Comparison of ENCODE assay signal across 1 cellular context in the genomic region with DNA sequence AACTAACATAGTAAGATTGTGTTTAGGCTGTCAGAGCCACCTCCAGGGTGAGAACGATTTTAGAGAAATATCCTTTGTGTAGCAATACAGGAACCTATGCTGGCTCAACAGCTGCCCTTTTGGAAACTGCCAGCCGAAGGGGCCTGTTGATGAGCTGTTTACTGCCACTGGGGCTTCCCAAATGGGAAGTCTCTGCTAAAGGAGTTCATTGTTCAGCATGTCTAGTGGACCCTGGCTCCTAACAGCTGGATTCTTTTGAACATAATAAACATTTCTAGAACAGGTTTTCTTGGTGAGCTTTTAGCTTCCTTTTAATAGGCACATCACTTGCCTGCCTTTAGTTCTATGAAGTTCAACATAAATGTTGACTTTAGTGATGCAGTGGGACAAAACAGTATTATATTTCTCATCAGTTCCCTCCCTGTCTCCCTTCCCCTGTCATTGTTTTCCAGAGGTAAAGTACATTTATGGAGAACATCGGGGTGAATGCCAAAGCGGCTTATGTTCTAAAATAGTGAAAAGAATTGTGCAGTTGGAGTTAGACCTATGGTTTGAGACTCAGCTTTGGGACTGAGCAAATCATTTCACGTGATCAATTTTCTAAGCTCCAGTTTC.
TF ChIP-seq lines count a peak whose summit lies in the region.

No MANE protein-coding gene starts in this region.

TF ChIP-seq in HepG2, 621 proteins besides CTCF, POLR2A, EP300 and RAD21 (continued from another document and continues in another):
- TF ChIP-seq, protein P1, sequence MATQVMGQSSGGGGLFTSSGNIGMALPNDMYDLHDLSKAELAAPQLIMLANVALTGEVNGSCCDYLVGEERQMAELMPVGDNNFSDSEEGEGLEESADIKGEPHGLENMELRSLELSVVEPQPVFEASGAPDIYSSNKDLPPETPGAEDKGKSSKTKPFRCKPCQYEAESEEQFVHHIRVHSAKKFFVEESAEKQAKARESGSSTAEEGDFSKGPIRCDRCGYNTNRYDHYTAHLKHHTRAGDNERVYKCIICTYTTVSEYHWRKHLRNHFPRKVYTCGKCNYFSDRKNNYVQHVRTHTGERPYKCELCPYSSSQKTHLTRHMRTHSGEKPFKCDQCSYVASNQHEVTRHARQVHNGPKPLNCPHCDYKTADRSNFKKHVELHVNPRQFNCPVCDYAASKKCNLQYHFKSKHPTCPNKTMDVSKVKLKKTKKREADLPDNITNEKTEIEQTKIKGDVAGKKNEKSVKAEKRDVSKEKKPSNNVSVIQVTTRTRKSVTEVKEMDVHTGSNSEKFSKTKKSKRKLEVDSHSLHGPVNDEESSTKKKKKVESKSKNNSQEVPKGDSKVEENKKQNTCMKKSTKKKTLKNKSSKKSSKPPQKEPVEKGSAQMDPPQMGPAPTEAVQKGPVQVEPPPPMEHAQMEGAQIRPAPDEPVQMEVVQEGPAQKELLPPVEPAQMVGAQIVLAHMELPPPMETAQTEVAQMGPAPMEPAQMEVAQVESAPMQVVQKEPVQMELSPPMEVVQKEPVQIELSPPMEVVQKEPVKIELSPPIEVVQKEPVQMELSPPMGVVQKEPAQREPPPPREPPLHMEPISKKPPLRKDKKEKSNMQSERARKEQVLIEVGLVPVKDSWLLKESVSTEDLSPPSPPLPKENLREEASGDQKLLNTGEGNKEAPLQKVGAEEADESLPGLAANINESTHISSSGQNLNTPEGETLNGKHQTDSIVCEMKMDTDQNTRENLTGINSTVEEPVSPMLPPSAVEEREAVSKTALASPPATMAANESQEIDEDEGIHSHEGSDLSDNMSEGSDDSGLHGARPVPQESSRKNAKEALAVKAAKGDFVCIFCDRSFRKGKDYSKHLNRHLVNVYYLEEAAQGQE (IDR thresholded peaks at IDR 0.05; ENCODE audit: borderline replicate concordance in 1 of 2, low read depth in 1 of 2, low read length in 2 of 2): no peak
- TF ChIP-seq ZNF782 (CRISPR knock-in tag; IDR thresholded peaks at IDR 0.05; ENCODE audit: borderline replicate concordance) (no peak), ARNT2 (CRISPR knock-in tag; IDR thresholded peaks at IDR 0.05; ENCODE audit: low read depth) (no peak), ZNF607 (CRISPR knock-in tag; IDR thresholded peaks at IDR 0.05; ENCODE audit: borderline replicate concordance) (no peak), ELF1 (CRISPR knock-in tag; IDR thresholded peaks at IDR 0.05) (no peak), ZNF282 (IDR thresholded peaks at IDR 0.05; ENCODE audit: partially characterized antibody) (no peak), RELA (CRISPR knock-in tag; IDR thresholded peaks at IDR 0.05) (no peak), HNF4A (CRISPR knock-in tag; IDR thresholded peaks at IDR 0.05) (peak; percentile 63), ATF7 (IDR thresholded peaks at IDR 0.05) (no peak), ATF7 (CRISPR knock-in tag; IDR thresholded peaks at IDR 0.05) (no peak), HDAC6 (IDR thresholded peaks at IDR 0.05; ENCODE audit: low read depth, low read length) (no peak), USF2 (IDR thresholded peaks at IDR 0.05; ENCODE audit: low read depth, low read length) (no peak), USF2 (CRISPR knock-in tag; IDR thresholded peaks at IDR 0.05; ENCODE audit: borderline replicate concordance) (no peak), SRSF4 (IDR thresholded peaks at IDR 0.05; ENCODE audit: low read depth, low read length, poor library complexity, severe bottlenecking) (no peak), NCOR1 (IDR thresholded peaks at IDR 0.05; ENCODE audit: borderline replicate concordance, low read length) (peak; percentile 22; the same call in 1 of the 2 replicates), SOX5 (CRISPR knock-in tag; IDR thresholded peaks at IDR 0.05; ENCODE audit: borderline replicate concordance) (peak; percentile 64; the same call in 1 of the 2 replicates), SAFB2 (CRISPR knock-in tag; IDR thresholded peaks at IDR 0.05; ENCODE audit: borderline replicate concordance, low read depth) (no peak), HNRNPL (IDR thresholded peaks at IDR 0.05; ENCODE audit: low read depth, low read length) (no peak), GPN1 (CRISPR knock-in tag; IDR thresholded peaks at IDR 0.05; ENCODE audit: borderline replicate concordance) (no peak), ZNF572 (CRISPR knock-in tag; IDR thresholded peaks at IDR 0.05) (no peak), NCOA1 (CRISPR knock-in tag; IDR thresholded peaks at IDR 0.05) (no peak), ZNF230 (CRISPR knock-in tag; IDR thresholded peaks at IDR 0.05) (no peak), SATB2 (CRISPR knock-in tag; IDR thresholded peaks at IDR 0.05) (no peak), ZNF326 (CRISPR knock-in tag; IDR thresholded peaks at IDR 0.05; ENCODE audit: borderline replicate concordance) (no peak), DMAP1 (CRISPR knock-in tag; IDR thresholded peaks at IDR 0.05) (no peak), PCBP1 (IDR thresholded peaks at IDR 0.05; ENCODE audit: borderline replicate concordance, low read depth, low read length) (no peak), IKZF4 (CRISPR knock-in tag; IDR thresholded peaks at IDR 0.05; ENCODE audit: borderline replicate concordance, low read depth, not compliant biosample characterization) (no peak), CBX1 (IDR thresholded peaks at IDR 0.05; ENCODE audit: low read depth) (no peak), ZNF232 (CRISPR knock-in tag; IDR thresholded peaks at IDR 0.05; ENCODE audit: borderline replicate concordance) (peak; percentile 39; the same call in 1 of the 2 replicates), ZFP91 (CRISPR knock-in tag; IDR thresholded peaks at IDR 0.05; ENCODE audit: borderline replicate concordance) (no peak), EHMT2 (IDR thresholded peaks at IDR 0.05; ENCODE audit: borderline replicate concordance, low read depth, low read length) (no peak), SIN3A (IDR thresholded peaks at IDR 0.05; ENCODE audit: borderline replicate concordance, low read depth, low read length) (no peak), HES4 (CRISPR knock-in tag; IDR thresholded peaks at IDR 0.05; ENCODE audit: borderline replicate concordance) (no peak), SCMH1 (CRISPR knock-in tag; IDR thresholded peaks at IDR 0.05; ENCODE audit: borderline replicate concordance) (no peak), IRF2 (CRISPR knock-in tag; IDR thresholded peaks at IDR 0.05) (0 out of 2 replicates have a peak, but pooled peaks have one; percentile 14), ZNF136 (CRISPR knock-in tag; IDR thresholded peaks at IDR 0.05; ENCODE audit: low read depth) (0 out of 2 replicates have a peak, but pooled peaks have one; percentile 58), FOXK2 (IDR thresholded peaks at IDR 0.05) (no peak), HBP1 (CRISPR knock-in tag; IDR thresholded peaks at IDR 0.05; ENCODE audit: low read depth) (no peak), THYN1 (CRISPR knock-in tag; IDR thresholded peaks at IDR 0.05; ENCODE audit: borderline replicate concordance, low read depth) (no peak), ZFP37 (CRISPR knock-in tag; IDR thresholded peaks at IDR 0.05; ENCODE audit: borderline replicate concordance) (no peak), ZNF574 (CRISPR knock-in tag; IDR thresholded peaks at IDR 0.05) (no peak)
- TF ChIP-seq, protein P2, sequence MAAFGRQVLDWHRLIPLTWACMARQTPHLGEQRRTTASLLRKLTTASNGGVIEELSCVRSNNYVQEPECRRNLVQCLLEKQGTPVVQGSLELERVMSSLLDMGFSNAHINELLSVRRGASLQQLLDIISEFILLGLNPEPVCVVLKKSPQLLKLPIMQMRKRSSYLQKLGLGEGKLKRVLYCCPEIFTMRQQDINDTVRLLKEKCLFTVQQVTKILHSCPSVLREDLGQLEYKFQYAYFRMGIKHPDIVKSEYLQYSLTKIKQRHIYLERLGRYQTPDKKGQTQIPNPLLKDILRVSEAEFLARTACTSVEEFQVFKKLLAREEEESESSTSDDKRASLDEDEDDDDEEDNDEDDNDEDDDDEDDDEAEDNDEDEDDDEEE (CRISPR knock-in tag; IDR thresholded peaks at IDR 0.05): no peak
- TF ChIP-seq, protein P3, sequence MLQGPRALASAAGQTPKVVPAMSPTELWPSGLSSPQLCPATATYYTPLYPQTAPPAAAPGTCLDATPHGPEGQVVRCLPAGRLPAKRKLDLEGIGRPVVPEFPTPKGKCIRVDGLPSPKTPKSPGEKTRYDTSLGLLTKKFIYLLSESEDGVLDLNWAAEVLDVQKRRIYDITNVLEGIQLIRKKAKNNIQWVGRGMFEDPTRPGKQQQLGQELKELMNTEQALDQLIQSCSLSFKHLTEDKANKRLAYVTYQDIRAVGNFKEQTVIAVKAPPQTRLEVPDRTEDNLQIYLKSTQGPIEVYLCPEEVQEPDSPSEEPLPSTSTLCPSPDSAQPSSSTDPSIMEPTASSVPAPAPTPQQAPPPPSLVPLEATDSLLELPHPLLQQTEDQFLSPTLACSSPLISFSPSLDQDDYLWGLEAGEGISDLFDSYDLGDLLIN (CRISPR knock-in tag; IDR thresholded peaks at IDR 0.05; ENCODE audit: borderline replicate concordance): no peak
- TF ChIP-seq, protein P4, sequence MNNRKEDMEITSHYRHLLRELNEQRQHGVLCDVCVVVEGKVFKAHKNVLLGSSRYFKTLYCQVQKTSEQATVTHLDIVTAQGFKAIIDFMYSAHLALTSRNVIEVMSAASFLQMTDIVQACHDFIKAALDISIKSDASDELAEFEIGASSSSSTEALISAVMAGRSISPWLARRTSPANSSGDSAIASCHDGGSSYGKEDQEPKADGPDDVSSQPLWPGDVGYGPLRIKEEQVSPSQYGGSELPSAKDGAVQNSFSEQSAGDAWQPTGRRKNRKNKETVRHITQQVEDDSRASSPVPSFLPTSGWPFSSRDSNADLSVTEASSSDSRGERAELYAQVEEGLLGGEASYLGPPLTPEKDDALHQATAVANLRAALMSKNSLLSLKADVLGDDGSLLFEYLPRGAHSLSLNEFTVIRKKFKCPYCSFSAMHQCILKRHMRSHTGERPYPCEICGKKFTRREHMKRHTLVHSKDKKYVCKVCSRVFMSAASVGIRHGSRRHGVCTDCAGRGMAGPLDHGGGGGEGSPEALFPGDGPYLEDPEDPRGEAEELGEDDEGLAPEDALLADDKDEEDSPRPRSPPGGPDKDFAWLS (CRISPR knock-in tag; IDR thresholded peaks at IDR 0.05; ENCODE audit: borderline replicate concordance): no peak
- TF ChIP-seq, protein P5, sequence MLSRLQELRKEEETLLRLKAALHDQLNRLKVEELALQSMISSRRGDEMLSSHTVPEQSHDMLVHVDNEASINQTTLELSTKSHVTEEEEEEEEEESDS (CRISPR knock-in tag; IDR thresholded peaks at IDR 0.05; ENCODE audit: borderline replicate concordance): no peak
